Comparison of ENCODE assay signal across 26 cellular contexts in genomic region chr6:15355683-15356099, GRCh38.
DNase-seq lines count a peak whose midpoint lies in the region; ATAC-seq and TF ChIP-seq lines count a peak whose summit lies in the region.
"Had no signal": no experiment of that assay in that cellular context is flagged by ENCODE, and none has a peak within 500 bp of the region (broad histone marks: within the 10 kb centered on the region; RNA-seq: fewer than 3 reads in every experiment).

No MANE protein-coding gene starts in this region.

- peaks cover 4% of the 10 kb centered on the region for H3K79me2 ChIP-seq in trophoblast cell (ENCODE audit: control insufficient read depth, insufficient read depth, low read length, poor library complexity)

- H3K18ac ChIP-seq in trophoblast cell (ENCODE audit: low read length): no peak overlapping the region

- no peaks in the 10 kb centered on the region for H3K9me3 Mint-ChIP-seq in dendritic cell treated with granulocyte-macrophage colony-stimulating factor and Interleukin-4, amounts not matched to agents 40 ng/mL and 50 ng/mL, for 4 days
- H3K9me3 Mint-ChIP-seq: activated CD8-positive, alpha-beta T cell treated with anti-CD3 and anti-CD28 coated beads for 36 hours; activated naive CD4-positive, alpha-beta T cell treated with anti-CD3 and anti-CD28 coated beads, Interleukin-2, amount 10 ng/mL, durations not matched to agents 7 days and 5 days; CD4-positive, CD25-positive, alpha-beta regulatory T cell; HFFc6; naive thymus-derived CD8-positive, alpha-beta T cell had no signal

- H2AK5ac ChIP-seq in trophoblast cell (ENCODE audit: low read length): no peak overlapping the region

- POLR2A ChIA-PET in HEK293 (lab: Yijun Ruan, JAX): no interaction called here

- intact Hi-C loops in dendritic cell treated with granulocyte-macrophage colony-stimulating factor and Interleukin-4, amounts not matched to agents 40 ng/mL and 50 ng/mL, for 4 days (cut with micrococcal nuclease): no loop called here
- intact Hi-C loops in esophagus muscularis mucosa (cut with DNase I): loop anchor here (10.0 kb wide), 1 partner anchor 71 kb away; no protein-coding TSS in a partner anchor

- H3K36me3 ChIP-seq in HEK293 (ENCODE audit: control insufficient read depth in 2 of 2, insufficient read depth in 1 of 2, low read length in 2 of 2): no peaks in the 10 kb centered on the region
- no peaks in the 10 kb centered on the region for H3K36me3 ChIP-seq in trophoblast cell (ENCODE audit: control insufficient read depth in 1 of 2, insufficient read depth in 2 of 2, low read length in 2 of 2)
- no peaks in the 10 kb centered on the region for H3K36me3 ChIP-seq in esophagus muscularis mucosa
- H3K36me3 ChIP-seq: prostate gland, thyroid gland had no signal

- peak overlapping the region; percentile 13; the same call in 1 of the 2 replicates for H3K27ac ChIP-seq in HEK293 (ENCODE audit: extremely low read depth, low read depth, low read length)
- no peak overlapping the region for H3K27ac ChIP-seq in trophoblast cell (ENCODE audit: low read depth, low read length)
- no peak overlapping the region for H3K27ac ChIP-seq in esophagus muscularis mucosa (replicated peaks in 1 of 4)
- H3K27ac ChIP-seq: prostate gland, thyroid gland had no signal

- ATAC-seq in GM18907 (IDR thresholded peaks at IDR 0.05; ENCODE audit: unreplicated experiment) (no peak), GM19463 (IDR thresholded peaks at IDR 0.05; ENCODE audit: unreplicated experiment) (no peak)
- ATAC-seq: activated CD4-positive, CD25-positive, alpha-beta regulatory T cell treated with anti-CD3 and anti-CD28 coated beads, Interleukin-2, amount 50 U/mL, for 24 hours; activated CD8-positive, alpha-beta T cell treated with anti-CD3 and anti-CD28 coated beads for 36 hours; HepG2; left colon; naive thymus-derived CD8-positive, alpha-beta T cell had no signal

- TF ChIP-seq CTCF in HEK293 (tag by site-specific recombination; IDR thresholded peaks at IDR 0.05) (no peak), esophagus muscularis mucosa (IDR thresholded peaks at IDR 0.05) (no peak)

- no peak overlapping the region for H3K9ac ChIP-seq in trophoblast cell (ENCODE audit: low read length)

- TF ChIP-seq EP300 in esophagus muscularis mucosa (IDR thresholded peaks at IDR 0.05): no peak

- TF ChIP-seq POLR2A in esophagus muscularis mucosa (IDR thresholded peaks at IDR 0.05; ENCODE audit: low read depth): no peak

- H3K79me1 ChIP-seq in trophoblast cell (ENCODE audit: low read length): no peaks in the 10 kb centered on the region

- peak overlapping the region; percentile 21 for H3K4ac ChIP-seq in trophoblast cell (ENCODE audit: low read depth, low read length)

- H3K4me3 ChIP-seq in HEK293 (ENCODE audit: low read depth, low read length): no peak overlapping the region
- H3K4me3 ChIP-seq in trophoblast cell (ENCODE audit: low read depth, low read length): no peak overlapping the region
- H3K4me3 ChIP-seq in esophagus muscularis mucosa: no peak overlapping the region
- H3K4me3 ChIP-seq: prostate gland, thyroid gland had no signal

- no peak overlapping the region for H3K14ac ChIP-seq in trophoblast cell (ENCODE audit: low read length)

- H2AFZ ChIP-seq in trophoblast cell (ENCODE audit: insufficient read depth, low read length, poor library complexity): no peak overlapping the region

- H4K12ac ChIP-seq in trophoblast cell (ENCODE audit: low read depth, low read length): no peak overlapping the region

- H4K91ac ChIP-seq in trophoblast cell (ENCODE audit: low read depth, low read length): no peak overlapping the region

- H2BK12ac ChIP-seq in trophoblast cell (ENCODE audit: low read length): peak overlapping the region; percentile 43

- peak overlapping the region; percentile 16 for H4K8ac ChIP-seq in trophoblast cell (ENCODE audit: low read depth, low read length)

- no peak overlapping the region for H3K4me3 Mint-ChIP-seq in dendritic cell treated with granulocyte-macrophage colony-stimulating factor and Interleukin-4, amounts not matched to agents 40 ng/mL and 50 ng/mL, for 4 days
- H3K4me3 Mint-ChIP-seq: activated CD8-positive, alpha-beta T cell treated with anti-CD3 and anti-CD28 coated beads for 36 hours; activated naive CD4-positive, alpha-beta T cell treated with anti-CD3 and anti-CD28 coated beads, Interleukin-2, amount 10 ng/mL, durations not matched to agents 7 days and 5 days; CD4-positive, CD25-positive, alpha-beta regulatory T cell; HFFc6; naive thymus-derived CD8-positive, alpha-beta T cell had no signal

- H3K4me2 ChIP-seq in trophoblast cell (ENCODE audit: low read length): no peak overlapping the region

- no peak overlapping the region for H3K23ac ChIP-seq in trophoblast cell (ENCODE audit: low read length)

- peaks cover 70% of the 10 kb centered on the region for H3K4me1 Mint-ChIP-seq in dendritic cell treated with granulocyte-macrophage colony-stimulating factor and Interleukin-4, amounts not matched to agents 40 ng/mL and 50 ng/mL, for 4 days (ENCODE audit: low read depth)

- no peak overlapping the region for H2BK5ac ChIP-seq in trophoblast cell (ENCODE audit: low read depth, low read length, poor library complexity)

- no CpG with 5 or more reads among the region's 10 CpGs for whole genome bisulfite sequencing in trophoblast cell (ENCODE audit: extremely low coverage, insufficient coverage, insufficient read length)
- 87% methylated on average over 10 of the region's 10 CpGs for WGBS in esophagus muscularis mucosa

- H3K9me3 ChIP-seq in HEK293 (ENCODE audit: control insufficient read depth, insufficient read depth, low read depth, low read length) (no peaks in the 10 kb centered on the region), trophoblast cell (ENCODE audit: insufficient read depth, low read depth, low read length) (no peaks in the 10 kb centered on the region), esophagus muscularis mucosa (no peaks in the 10 kb centered on the region)
- H3K9me3 ChIP-seq: prostate gland, thyroid gland had no signal

- H3K4me1 ChIP-seq in HEK293 (ENCODE audit: control insufficient read depth, insufficient read depth, low read length) (peaks cover 56% of the 10 kb centered on the region), trophoblast cell (ENCODE audit: control insufficient read depth in 1 of 2, insufficient read depth in 2 of 2, low read length in 2 of 2) (peaks cover 2 to 14% of the 10 kb centered on the region in 2 experiments), esophagus muscularis mucosa (peaks cover 25 to 37% (median 33%) of the 10 kb centered on the region in 4 donors)
- H3K4me1 ChIP-seq: prostate gland had no signal

- no peak overlapping the region for H2BK120ac ChIP-seq in trophoblast cell (ENCODE audit: insufficient read depth, low read length, poor library complexity)

- peaks cover 36% of the 10 kb centered on the region for H3K36me3 Mint-ChIP-seq in dendritic cell treated with granulocyte-macrophage colony-stimulating factor and Interleukin-4, amounts not matched to agents 40 ng/mL and 50 ng/mL, for 4 days (ENCODE audit: low read depth)

- H3K27me3 Mint-ChIP-seq in dendritic cell treated with granulocyte-macrophage colony-stimulating factor and Interleukin-4, amounts not matched to agents 40 ng/mL and 50 ng/mL, for 4 days: no peaks in the 10 kb centered on the region
- H3K27me3 Mint-ChIP-seq: activated CD8-positive, alpha-beta T cell treated with anti-CD3 and anti-CD28 coated beads for 36 hours; activated naive CD4-positive, alpha-beta T cell treated with anti-CD3 and anti-CD28 coated beads, Interleukin-2, amount 10 ng/mL, durations not matched to agents 7 days and 5 days; CD4-positive, CD25-positive, alpha-beta regulatory T cell; naive thymus-derived CD8-positive, alpha-beta T cell had no signal

- H3K27me3 ChIP-seq in trophoblast cell (ENCODE audit: insufficient read depth, low read length) (no peaks in the 10 kb centered on the region), esophagus muscularis mucosa (no peaks in the 10 kb centered on the region)
- H3K27me3 ChIP-seq: thyroid gland had no signal

- peak overlapping the region; percentile 58 for H3K27ac Mint-ChIP-seq in dendritic cell treated with granulocyte-macrophage colony-stimulating factor and Interleukin-4, amounts not matched to agents 40 ng/mL and 50 ng/mL, for 4 days
- H3K27ac Mint-ChIP-seq: activated CD8-positive, alpha-beta T cell treated with anti-CD3 and anti-CD28 coated beads for 36 hours; activated naive CD4-positive, alpha-beta T cell treated with anti-CD3 and anti-CD28 coated beads, Interleukin-2, amount 10 ng/mL, durations not matched to agents 7 days and 5 days; CD4-positive, CD25-positive, alpha-beta regulatory T cell; HFFc6 had no signal

- CTCF ChIA-PET in HEK293 (lab: Yijun Ruan, JAX): interaction anchor here (1.0 kb wide), 2 partner anchors 10 to 107 kb away, joined by 3 read pairs; no protein-coding TSS in a partner anchor

- DNase-seq in NCI-H2171 treated with DMSO at 0.1 percent for 48 hours (lab: John Stamatoyannopoulos, UW): peak; percentile 66
- DNase-seq in NCI-H2171 (lab: John Stamatoyannopoulos, UW): no peak
- no peak for DNase-seq in trophoblast cell
- no peak for DNase-seq in esophagus muscularis mucosa (ENCODE audit: extremely low spot score)
- DNase-seq: activated CD8-positive, alpha-beta T cell treated with anti-CD3 and anti-CD28 coated beads for 36 hours; activated naive CD4-positive, alpha-beta T cell treated with anti-CD3 and anti-CD28 coated beads, Interleukin-2, amount 10 ng/mL, durations not matched to agents 7 days and 5 days; activated T-cell treated with anti-CD3 and anti-CD28 coated beads, Interleukin-2, amount 50 U/mL, for 48 hours; anterior cingulate cortex; CD4-positive, CD25-positive, alpha-beta regulatory T cell; effector CD8-positive, alpha-beta T cell; head of caudate nucleus; HFFc6; left colon; mesendoderm; naive thymus-derived CD8-positive, alpha-beta T cell; NCI-H1436; small intestine; stimulated activated naive CD4-positive, alpha-beta T cell treated with Interleukin-2 at 50 U/mL for 16 hours; thyroid gland had no signal

TF ChIP-seq in HEK293, 187 proteins besides CTCF, POLR2A, EP300 and RAD21 (continues in another document):
- TF ChIP-seq ZNF19 (tag by site-specific recombination; IDR thresholded peaks at IDR 0.05; ENCODE audit: low read depth): no peak
- TF ChIP-seq FEZF1 (tag by site-specific recombination; IDR thresholded peaks at IDR 0.05): 0 out of 2 replicates have a peak, but pooled peaks have one; percentile 30
- no peak for TF ChIP-seq ZNF221 (tag by site-specific recombination; IDR thresholded peaks at IDR 0.05; ENCODE audit: borderline replicate concordance)
- TF ChIP-seq ZNF580 (tag by site-specific recombination; IDR thresholded peaks at IDR 0.05): 0 out of 2 replicates have a peak, but pooled peaks have one; percentile 48
